ENCODE assay signal across 13 cellular contexts in genomic region chr17:76453431-76453743, GRCh38. TPM values are rescaled to one million over a fixed set of nuclear protein-coding genes. Genes with fewer than 3 reads are reported as not detected.
A peak's percentile ranks its signal among the peaks of the same experiment; 100 is the strongest.
DNase-seq lines count a peak whose midpoint lies in the region; ATAC-seq, FAIRE-seq and TF ChIP-seq lines count a peak whose summit lies in the region.
"Had no signal": no experiment of that assay in that cellular context is flagged by ENCODE, and none has a peak within 500 bp of the region (broad histone marks: within the 10 kb centered on the region; RNA-seq: fewer than 3 reads in every experiment).

No MANE protein-coding gene starts in this region.

- peak overlapping the region; percentile 47 for H3K27ac Mint-ChIP-seq in activated T-helper 2 cell treated with anti-CD3 and anti-CD28 coated beads, Interferon-gamma antibody, Interleukin-2, Interleukin-4, amounts not matched to agents 10 μg/mL and 5 μg/mL and 100 μg/mL, durations not matched to agents 14 hours and 24 hours and 36 hours
- H3K27ac Mint-ChIP-seq in natural killer cell: peak overlapping the region; percentile 89 to 90

- H3K36me3 Mint-ChIP-seq in activated T-helper 2 cell treated with anti-CD3 and anti-CD28 coated beads, Interferon-gamma antibody, Interleukin-2, Interleukin-4, amounts not matched to agents 10 μg/mL and 5 μg/mL and 100 μg/mL, durations not matched to agents 14 hours and 24 hours and 36 hours (ENCODE audit: low read depth): peaks cover 9% of the 10 kb centered on the region
- H3K36me3 Mint-ChIP-seq in natural killer cell: no peaks in the 10 kb centered on the region

- no peak for TF ChIP-seq RAD21 in A549 (conservative IDR thresholded peaks at IDR 0.05 in 1 of 2, IDR thresholded peaks at IDR 0.05 in 1 of 2)

- no peak for FAIRE-seq in A549 (lab: Jason Lieb, UNC)
- FAIRE-seq: D721Med had no signal

- POLR2A ChIA-PET in A549 (lab: Yijun Ruan, JAX): no interaction called here

- in situ Hi-C loops in GM13977 (cut with MboI; ENCODE audit: low pct_unique_long_range_greater_than_20kb, low sequenced_read_pairs, unreplicated experiment): no loop called here

- ATAC-seq in A549 (no peak), natural killer cell (no peak)

- no peak for DNase-seq in A549 (ENCODE audit: low read depth in 1 of 2, low spot score in 1 of 2)
- DNase-seq in GM12865 (ENCODE audit: low read depth): no peak
- DNase-seq in activated T-helper 2 cell treated with anti-CD3 and anti-CD28 coated beads, Interferon-gamma antibody, Interleukin-2, Interleukin-4, amounts not matched to agents 10 μg/mL and 5 μg/mL and 100 μg/mL, durations not matched to agents 14 hours and 24 hours and 36 hours (ENCODE audit: low spot score): no peak
- no peak for DNase-seq in natural killer cell
- no peak for DNase-seq in NCI-H524 (lab: John Stamatoyannopoulos, UW)
- no peak for DNase-seq in GM13977 (ENCODE audit: low spot score)
- DNase-seq in COLO668 (lab: John Stamatoyannopoulos, UW; ENCODE audit: unreplicated experiment): no peak
- DNase-seq in DMS114 treated with DMSO at 0.1 percent for 48 hours (lab: John Stamatoyannopoulos, UW; ENCODE audit: unreplicated experiment): no peak

- peaks cover 23% of the 10 kb centered on the region for H3K4me1 ChIP-seq in A549

- no peaks in the 10 kb centered on the region for H3K9me3 Mint-ChIP-seq in activated T-helper 2 cell treated with anti-CD3 and anti-CD28 coated beads, Interferon-gamma antibody, Interleukin-2, Interleukin-4, amounts not matched to agents 10 μg/mL and 5 μg/mL and 100 μg/mL, durations not matched to agents 14 hours and 24 hours and 36 hours
- H3K9me3 Mint-ChIP-seq in natural killer cell: no peaks in the 10 kb centered on the region

- TF ChIP-seq CTCF in A549 (IDR thresholded peaks at IDR 0.05) (no peak; the same call in 2 of the 3 replicates), GM12865 (IDR thresholded peaks at IDR 0.05; ENCODE audit: insufficient read depth, low read depth, low read length, missing control alignments) (no peak), natural killer cell (IDR thresholded peaks at IDR 0.05) (no peak), GM13977 (IDR thresholded peaks at IDR 0.05; ENCODE audit: extremely low read depth, insufficient read depth, missing control alignments) (no peak)

- H3K27ac ChIP-seq in A549: no peak overlapping the region

- H3K4me1 Mint-ChIP-seq in activated T-helper 2 cell treated with anti-CD3 and anti-CD28 coated beads, Interferon-gamma antibody, Interleukin-2, Interleukin-4, amounts not matched to agents 10 μg/mL and 5 μg/mL and 100 μg/mL, durations not matched to agents 14 hours and 24 hours and 36 hours (ENCODE audit: low read depth): peaks cover 26% of the 10 kb centered on the region
- peaks cover 25 to 29% of the 10 kb centered on the region in 2 donors for H3K4me1 Mint-ChIP-seq in natural killer cell

- CTCF ChIA-PET in A549 (lab: Yijun Ruan, JAX): interaction anchor here (0.6 to 41.7 kb wide), 16 partner anchors 8 to 333 kb away, joined by 3 to 1994 read pairs (median 3); partner anchors contain the start of genes AANAT, PRPSAP1, RHBDF2 and SPHK1

- no peak for TF ChIP-seq EP300 in A549 (IDR thresholded peaks at IDR 0.05)

- peak overlapping the region; percentile 84; the same call in 1 of the 3 replicates for H3K4me3 ChIP-seq in A549
- H3K4me3 ChIP-seq in GM12865 (ENCODE audit: low read depth, low read length): 0 out of 2 replicates have a peak overlapping the region, but pooled peaks have one; percentile 9

- intact Hi-C loops in activated T-helper 2 cell treated with anti-CD3 and anti-CD28 coated beads, Interferon-gamma antibody, Interleukin-2, Interleukin-4, amounts not matched to agents 10 μg/mL and 5 μg/mL and 100 μg/mL, durations not matched to agents 14 hours and 24 hours and 36 hours (cut with micrococcal nuclease): loop anchor here (2.0 to 5.0 kb wide), 3 partner anchors 46 to 104 kb away; partner anchors contain the start of gene SPHK1
- intact Hi-C loops in natural killer cell (cut with micrococcal nuclease): loop anchor here (5.0 kb wide), 1 partner anchor 101 kb away; the partner anchor contains the start of gene PRPSAP1

- H3K9me3 ChIP-seq in A549: no peaks in the 10 kb centered on the region

- TF ChIP-seq POLR2A in A549 (IDR thresholded peaks at IDR 0.05; ENCODE audit: low read length): no peak

- H3K4me2 ChIP-seq in A549: peak overlapping the region; percentile 88; the same call in 2 of the 3 replicates

- H3K4me3 Mint-ChIP-seq in activated T-helper 2 cell treated with anti-CD3 and anti-CD28 coated beads, Interferon-gamma antibody, Interleukin-2, Interleukin-4, amounts not matched to agents 10 μg/mL and 5 μg/mL and 100 μg/mL, durations not matched to agents 14 hours and 24 hours and 36 hours (ENCODE audit: low read depth): peak overlapping the region; percentile 65
- peak overlapping the region; percentile 85 for H3K4me3 Mint-ChIP-seq in natural killer cell

- H3K27me3 Mint-ChIP-seq in activated T-helper 2 cell treated with anti-CD3 and anti-CD28 coated beads, Interferon-gamma antibody, Interleukin-2, Interleukin-4, amounts not matched to agents 10 μg/mL and 5 μg/mL and 100 μg/mL, durations not matched to agents 14 hours and 24 hours and 36 hours (ENCODE audit: low read depth): peaks cover 4% of the 10 kb centered on the region
- H3K27me3 Mint-ChIP-seq in natural killer cell (ENCODE audit: low read depth in 2 of 2): no peaks in the 10 kb centered on the region

- WGBS in A549 (ENCODE audit: missing lambda C conversion rate): 16% methylated on average over 6 of the region's 6 CpGs

TF ChIP-seq in A549, 52 proteins besides CTCF, POLR2A, EP300 and RAD21:
- TF ChIP-seq HDAC2 (IDR thresholded peaks at IDR 0.05) (peak; percentile 98; the same call in 1 of the 2 replicates), HOXB5 (CRISPR knock-in tag; IDR thresholded peaks at IDR 0.05) (no peak), ELK1 (IDR thresholded peaks at IDR 0.05; ENCODE audit: low read depth, low read length) (no peak), KDM1A (IDR thresholded peaks at IDR 0.05; ENCODE audit: low read depth) (peak; percentile 100; the same call in 1 of the 2 replicates), JUNB (IDR thresholded peaks at IDR 0.05) (no peak), HOXA7 (CRISPR knock-in tag; IDR thresholded peaks at IDR 0.05) (no peak)
- TF ChIP-seq, protein P1, sequence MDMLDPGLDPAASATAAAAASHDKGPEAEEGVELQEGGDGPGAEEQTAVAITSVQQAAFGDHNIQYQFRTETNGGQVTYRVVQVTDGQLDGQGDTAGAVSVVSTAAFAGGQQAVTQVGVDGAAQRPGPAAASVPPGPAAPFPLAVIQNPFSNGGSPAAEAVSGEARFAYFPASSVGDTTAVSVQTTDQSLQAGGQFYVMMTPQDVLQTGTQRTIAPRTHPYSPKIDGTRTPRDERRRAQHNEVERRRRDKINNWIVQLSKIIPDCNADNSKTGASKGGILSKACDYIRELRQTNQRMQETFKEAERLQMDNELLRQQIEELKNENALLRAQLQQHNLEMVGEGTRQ (IDR thresholded peaks at IDR 0.05): no peak

RNA-seq across cellular contexts. Expression of gene UBE2O, which starts 0.4 kb away (rescaled TPM):
- polyA plus RNA-seq in A549 (2011; rRNA removed): 22.0 and 28.8 TPM in 2 replicates
- 21.4 and 22.1 TPM in 2 replicates for polyA plus RNA-seq in A549 (2012; cell fraction: cytosol; rRNA removed)
- polyA plus RNA-seq in A549 (2012; cell fraction: nucleus; rRNA removed): 69.1 and 79.4 TPM in 2 replicates
- polyA plus RNA-seq in A549 (2017; fragmentation: RNase III; extraction: RNeasy Plus Mini Kit Qiagen cat#74134 plus additional on column Dnase treatment): 24.5 to 25.9 TPM (median 25.7 TPM) in 3 replicates
- 68.8 and 81.3 TPM in 2 replicates for polyA minus RNA-seq in A549 (2011; rRNA and poly(A)+ RNA removed)
- 46.0 and 46.5 TPM in 2 replicates for total RNA-seq in activated T-helper 2 cell treated with anti-CD3 and anti-CD28 coated beads, Interferon-gamma antibody, Interleukin-2, Interleukin-4, amounts not matched to agents 10 μg/mL and 5 μg/mL and 100 μg/mL, durations not matched to agents 14 hours and 24 hours and 36 hours
- total RNA-seq in natural killer cell: 10 to 100 TPM; 34.9 to 40.2 (median 37.7) TPM

RNA-seq across cellular contexts. Expression of gene AANAT, which starts 14.0 kb away (rescaled TPM):
- polyA plus RNA-seq in A549 (2011; rRNA removed): 0.08 TPM in 1 of 2 replicates, not detected in the other
- polyA plus RNA-seq in A549 (2012; cell fraction: cytosol; rRNA removed): 0.21 and 0.26 TPM in 2 replicates
- 0.78 and 0.96 TPM in 2 replicates for polyA plus RNA-seq in A549 (2012; cell fraction: nucleus; rRNA removed)
- 0.13 TPM in 1 of 3 replicates, not detected in the others for polyA plus RNA-seq in A549 (2017; fragmentation: RNase III; extraction: RNeasy Plus Mini Kit Qiagen cat#74134 plus additional on column Dnase treatment)
- not detected in 2 replicates for polyA minus RNA-seq in A549 (2011; rRNA and poly(A)+ RNA removed)
- 0.18 TPM in 1 of 2 replicates, not detected in the other for total RNA-seq in activated T-helper 2 cell treated with anti-CD3 and anti-CD28 coated beads, Interferon-gamma antibody, Interleukin-2, Interleukin-4, amounts not matched to agents 10 μg/mL and 5 μg/mL and 100 μg/mL, durations not matched to agents 14 hours and 24 hours and 36 hours
- under 1 TPM in 2 of 3 donors, not detected in 1; 0.28 to 0.50 TPM for total RNA-seq in natural killer cell
- total RNA-seq: fibroblast of villous mesenchyme, lower leg skin, PC-3, temporal lobe had no signal

RNA-seq across cellular contexts. Expression of gene RHBDF2, which starts 47.8 kb away (rescaled TPM):
- polyA plus RNA-seq in A549 (2011; rRNA removed) (14.0 and 19.9 TPM in 2 replicates), A549 (2017; fragmentation: RNase III; extraction: RNeasy Plus Mini Kit Qiagen cat#74134 plus additional on column Dnase treatment) (42.9 to 50.2 TPM (median 46.0 TPM) in 3 replicates)
- 37.0 and 54.6 TPM in 2 replicates for polyA plus RNA-seq in A549 (2012; cell fraction: cytosol; rRNA removed)
- 149 and 184 TPM in 2 replicates for polyA plus RNA-seq in A549 (2012; cell fraction: nucleus; rRNA removed)
- 17.4 and 22.8 TPM in 2 replicates for polyA minus RNA-seq in A549 (2011; rRNA and poly(A)+ RNA removed)
- 45.3 and 48.5 TPM in 2 replicates for total RNA-seq in activated T-helper 2 cell treated with anti-CD3 and anti-CD28 coated beads, Interferon-gamma antibody, Interleukin-2, Interleukin-4, amounts not matched to agents 10 μg/mL and 5 μg/mL and 100 μg/mL, durations not matched to agents 14 hours and 24 hours and 36 hours
- total RNA-seq in natural killer cell: 100 to 1,000 TPM; 194 to 233 (median 202) TPM
